ENCODE assay signal across 12 cellular contexts in genomic region chr1:78834201-78834741, GRCh38.
DNase-seq lines count a peak whose midpoint lies in the region; ATAC-seq and TF ChIP-seq lines count a peak whose summit lies in the region.
"Had no signal": no experiment of that assay in that cellular context is flagged by ENCODE, and none has a peak within 500 bp of the region (broad histone marks: within the 10 kb centered on the region; RNA-seq: fewer than 3 reads in every experiment).

No MANE protein-coding gene starts in this region.

- H3K4me3 ChIP-seq in RWPE2 (ENCODE audit: severe bottlenecking), result no peak overlapping the region
- H3K4me3 ChIP-seq: stomach had no signal

- H3K27me3 Mint-ChIP-seq in activated T-helper 1 cell treated with anti-CD3 and anti-CD28 coated beads, Interleukin-12 subunit alpha, Interleukin-12 subunit beta, Interleukin-2, Interleukin-4 antibody, amounts not matched to agents 30 ng/mL and 10 ng/mL and 1 ng/mL, durations not matched to agents 14 hours and 24 hours and 36 hours (ENCODE audit: insufficient read depth), result peaks cover 4% of the 10 kb centered on the region
- H3K27me3 Mint-ChIP-seq: effector memory CD8-positive, alpha-beta T cell had no signal

- intact Hi-C loops in activated T-helper 1 cell treated with anti-CD3 and anti-CD28 coated beads, Interleukin-12 subunit alpha, Interleukin-12 subunit beta, Interleukin-2, Interleukin-4 antibody, amounts not matched to agents 30 ng/mL and 10 ng/mL and 1 ng/mL, durations not matched to agents 14 hours and 24 hours and 36 hours (cut with micrococcal nuclease), result loop anchor here (10.0 kb wide), 1 partner anchor 211 kb away; no protein-coding TSS in a partner anchor

- H3K27ac Mint-ChIP-seq in activated T-helper 1 cell treated with anti-CD3 and anti-CD28 coated beads, Interleukin-12 subunit alpha, Interleukin-12 subunit beta, Interleukin-2, Interleukin-4 antibody, amounts not matched to agents 30 ng/mL and 10 ng/mL and 1 ng/mL, durations not matched to agents 14 hours and 24 hours and 36 hours, result no peak overlapping the region
- H3K27ac Mint-ChIP-seq: effector memory CD8-positive, alpha-beta T cell; T-helper 1 cell treated with Interleukin-12 subunit alpha and Interleukin-12 subunit beta and Interleukin-4 antibody, amounts not matched to agents 30 μg/mL and 1 μg/mL, for 36 hours had no signal

- peaks cover 8% of the 10 kb centered on the region for H3K4me1 Mint-ChIP-seq in activated T-helper 1 cell treated with anti-CD3 and anti-CD28 coated beads, Interleukin-12 subunit alpha, Interleukin-12 subunit beta, Interleukin-2, Interleukin-4 antibody, amounts not matched to agents 30 ng/mL and 10 ng/mL and 1 ng/mL, durations not matched to agents 14 hours and 24 hours and 36 hours (ENCODE audit: low read depth)

- H3K27ac ChIP-seq in RWPE2 (ENCODE audit: poor library complexity, severe bottlenecking), result peak overlapping the region; percentile 99
- H3K27ac ChIP-seq: stomach had no signal

- peaks cover 36% of the 10 kb centered on the region for H3K4me1 ChIP-seq in RWPE2 (ENCODE audit: insufficient read depth, poor library complexity, severe bottlenecking)
- H3K4me1 ChIP-seq: stomach had no signal

- ATAC-seq in GM19328 (IDR thresholded peaks at IDR 0.05; ENCODE audit: unreplicated experiment), result peak; percentile 39
- peak; percentile 56 for ATAC-seq in HG02870 (IDR thresholded peaks at IDR 0.05; ENCODE audit: unreplicated experiment)
- no peak for ATAC-seq in RWPE2 (ENCODE audit: low read depth)
- ATAC-seq: effector memory CD8-positive, alpha-beta T cell had no signal

- no peak for TF ChIP-seq CTCF in GM10248 (IDR thresholded peaks at IDR 0.05; ENCODE audit: control extremely low read depth, extremely low read depth, low read depth, missing control alignments)
- TF ChIP-seq CTCF in RWPE2 (IDR thresholded peaks at IDR 0.05; ENCODE audit: poor library complexity, severe bottlenecking), result no peak

- no peak overlapping the region for H3K4me3 Mint-ChIP-seq in activated T-helper 1 cell treated with anti-CD3 and anti-CD28 coated beads, Interleukin-12 subunit alpha, Interleukin-12 subunit beta, Interleukin-2, Interleukin-4 antibody, amounts not matched to agents 30 ng/mL and 10 ng/mL and 1 ng/mL, durations not matched to agents 14 hours and 24 hours and 36 hours
- H3K4me3 Mint-ChIP-seq: effector memory CD8-positive, alpha-beta T cell; T-helper 1 cell treated with Interleukin-12 subunit alpha and Interleukin-12 subunit beta and Interleukin-4 antibody, amounts not matched to agents 30 μg/mL and 1 μg/mL, for 36 hours had no signal

- POLR2A ChIA-PET in GM10248 (lab: Yijun Ruan, JAX), result no interaction called here

- H3K9me3 Mint-ChIP-seq in activated T-helper 1 cell treated with anti-CD3 and anti-CD28 coated beads, Interleukin-12 subunit alpha, Interleukin-12 subunit beta, Interleukin-2, Interleukin-4 antibody, amounts not matched to agents 30 ng/mL and 10 ng/mL and 1 ng/mL, durations not matched to agents 14 hours and 24 hours and 36 hours, result no peaks in the 10 kb centered on the region
- H3K9me3 Mint-ChIP-seq: T-helper 1 cell treated with Interleukin-12 subunit alpha and Interleukin-12 subunit beta and Interleukin-4 antibody, amounts not matched to agents 30 μg/mL and 1 μg/mL, for 36 hours had no signal

- no peaks in the 10 kb centered on the region for H3K27me3 ChIP-seq in RWPE2 (ENCODE audit: insufficient read depth, poor library complexity, severe bottlenecking)
- H3K27me3 ChIP-seq: stomach had no signal

- DNase-seq in GM10248 (ENCODE audit: extremely low spot score) (peak; percentile 22), RWPE2 (ENCODE audit: low spot score) (no peak), middle frontal gyrus (ENCODE audit: extremely low spot score, low spot score) (no peak), SK-N-DZ (ENCODE audit: low spot score) (no peak), DMS79 (lab: John Stamatoyannopoulos, UW) (no peak)
- no peak for DNase-seq in activated T-helper 1 cell treated with anti-CD3 and anti-CD28 coated beads, Interleukin-12 subunit alpha, Interleukin-12 subunit beta, Interleukin-2, Interleukin-4 antibody, amounts not matched to agents 30 ng/mL and 10 ng/mL and 1 ng/mL, durations not matched to agents 14 hours and 24 hours and 36 hours (ENCODE audit: low spot score)
- DNase-seq: effector memory CD8-positive, alpha-beta T cell; NCI-H69; stomach had no signal

- no peaks in the 10 kb centered on the region for H3K36me3 Mint-ChIP-seq in activated T-helper 1 cell treated with anti-CD3 and anti-CD28 coated beads, Interleukin-12 subunit alpha, Interleukin-12 subunit beta, Interleukin-2, Interleukin-4 antibody, amounts not matched to agents 30 ng/mL and 10 ng/mL and 1 ng/mL, durations not matched to agents 14 hours and 24 hours and 36 hours (ENCODE audit: low read depth)

- H3K9me3 ChIP-seq in RWPE2 (ENCODE audit: severe bottlenecking), result no peaks in the 10 kb centered on the region
- H3K9me3 ChIP-seq: stomach had no signal

- CTCF ChIA-PET in GM10248 (lab: Yijun Ruan, JAX), result no interaction called here

- H3K36me3 ChIP-seq in RWPE2 (ENCODE audit: low read depth), result no peaks in the 10 kb centered on the region
- H3K36me3 ChIP-seq: stomach had no signal
